11 cellular contexts compared by ENCODE assay signal in the genomic region with DNA sequence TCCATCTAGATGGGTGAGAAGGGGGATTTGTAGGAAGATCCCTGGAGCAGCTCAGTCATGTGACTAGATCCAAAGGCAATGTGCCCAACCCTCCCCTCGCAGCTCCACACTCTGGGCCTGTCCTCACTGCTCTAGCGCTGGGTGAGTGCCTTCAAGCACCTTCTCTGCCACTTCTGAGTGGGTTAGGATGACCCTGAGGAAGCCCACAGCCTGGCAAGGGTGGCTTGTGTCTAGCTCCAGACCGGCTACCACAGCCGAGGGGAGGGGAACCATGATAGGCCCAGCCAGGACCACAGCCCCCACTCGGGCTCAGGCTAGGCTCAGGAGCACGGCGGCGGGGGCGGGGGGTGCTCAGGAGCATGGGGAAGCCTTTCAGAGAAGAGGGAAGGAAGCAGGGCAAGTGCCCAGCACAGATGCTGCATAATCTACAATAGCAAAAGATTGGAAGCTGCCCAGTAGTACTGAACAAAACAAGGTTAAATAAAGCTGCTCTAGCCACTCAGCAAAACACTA. TPM values are rescaled to one million over a fixed set of nuclear protein-coding genes. Genes with fewer than 3 reads are reported as not detected.
DNase-seq lines count a peak whose midpoint lies in the region; ATAC-seq and TF ChIP-seq lines count a peak whose summit lies in the region.
"Had no signal": no experiment of that assay in that cellular context is flagged by ENCODE, and none has a peak within 500 bp of the region (broad histone marks: within the 10 kb centered on the region; RNA-seq: fewer than 3 reads in every experiment).

No MANE protein-coding gene starts in this region.

- ATAC-seq in right cardiac atrium = peak; percentile 44 to 51

- DNase-seq in ascending aorta (ENCODE audit: low spot score in 2 of 2) (no peak), right cardiac atrium (peak in 2 of 3 donors; percentile 16 to 64), NCI-H2171 (lab: John Stamatoyannopoulos, UW) (no peak), NCI-H526 (lab: John Stamatoyannopoulos, UW) (no peak), epidermal melanocyte (ENCODE audit: insufficient read length, low spot score) (no peak), NCI-H1105 (lab: John Stamatoyannopoulos, UW) (no peak)
- DNase-seq: activated effector memory CD4-positive, alpha-beta T cell treated with anti-CD3 and anti-CD28 coated beads, Interleukin-2, amount 50 U/mL, for 16 hours; Caco-2; effector CD4-positive, alpha-beta T cell had no signal

- POLR2A ChIA-PET in HEK293 (lab: Yijun Ruan, JAX) = no interaction called here

- H3K9me3 ChIP-seq in HEK293 (ENCODE audit: control insufficient read depth, insufficient read depth, low read depth, low read length) = no peaks in the 10 kb centered on the region
- no peaks in the 10 kb centered on the region for H3K9me3 ChIP-seq in ascending aorta
- H3K9me3 ChIP-seq in right cardiac atrium (ENCODE audit: control insufficient read depth, low read length) = no peaks in the 10 kb centered on the region
- H3K9me3 ChIP-seq: Caco-2 had no signal

- no peaks in the 10 kb centered on the region for H3K4me1 ChIP-seq in HEK293 (ENCODE audit: control insufficient read depth, insufficient read depth, low read length)
- peaks cover 0 to 6% of the 10 kb centered on the region in 2 donors for H3K4me1 ChIP-seq in ascending aorta
- H3K4me1 ChIP-seq in right cardiac atrium (ENCODE audit: control insufficient read depth, insufficient read depth, low read length) = peaks cover 2% of the 10 kb centered on the region

- H3K36me3 ChIP-seq in HEK293 (ENCODE audit: control insufficient read depth in 2 of 2, insufficient read depth in 1 of 2, low read length in 2 of 2) (no peaks in the 10 kb centered on the region), ascending aorta (no peaks in the 10 kb centered on the region)

- 18% methylated on average over 9 of the region's 9 CpGs for WGBS in right cardiac atrium

- H3K27me3 ChIP-seq in ascending aorta (no peaks in the 10 kb centered on the region), right cardiac atrium (ENCODE audit: control insufficient read depth, insufficient read depth) (no peaks in the 10 kb centered on the region)

- TF ChIP-seq CTCF in HEK293 (tag by site-specific recombination; IDR thresholded peaks at IDR 0.05) (no peak), ascending aorta (IDR thresholded peaks at IDR 0.05) (no peak)

- H3K27ac ChIP-seq in HEK293 (ENCODE audit: extremely low read depth, low read depth, low read length) (no peak overlapping the region), ascending aorta (peak overlapping the region; percentile 20 to 26), right cardiac atrium (ENCODE audit: low read length) (no peak overlapping the region), skin epidermis (peak overlapping the region in 18 of 21 experiments; percentile 18 to 82 (median 68))

- CTCF ChIA-PET in HEK293 (lab: Yijun Ruan, JAX) = interaction anchor here (0.6 kb wide), 1 partner anchor 16 kb away, joined by 3 read pairs; no protein-coding TSS in a partner anchor

- intact Hi-C loops in ascending aorta (cut with DNase I) = no loop called here
- intact Hi-C loops in right cardiac atrium (cut with DNase I) = no loop called here

- H3K4me3 ChIP-seq in HEK293 (ENCODE audit: low read depth, low read length) (no peak overlapping the region), ascending aorta (no peak overlapping the region), right cardiac atrium (ENCODE audit: low read length) (no peak overlapping the region), skin epidermis (no peak overlapping the region)

TF ChIP-seq in HEK293, 187 proteins besides CTCF, POLR2A, EP300 and RAD21:
- TF ChIP-seq ZBTB20 (tag by site-specific recombination; IDR thresholded peaks at IDR 0.05) = no peak
- peak; percentile 50 for TF ChIP-seq ZNF341 (tag by site-specific recombination; IDR thresholded peaks at IDR 0.05; ENCODE audit: low read depth)
- TF ChIP-seq ZNF529 (tag by site-specific recombination; IDR thresholded peaks at IDR 0.05; ENCODE audit: insufficient replicate concordance) = no peak
TF ChIP-seq in HEK293: peak in this region for 1.

RNA-seq across cellular contexts. Expression of gene SPATA12, which starts 1.7 kb away (rescaled TPM):
- total RNA-seq in ascending aorta (not detected), right cardiac atrium (not detected)
- 0.02 TPM for polyA plus RNA-seq in right cardiac atrium
- total RNA-seq: Caco-2 had no signal

Comparison
In these comparisons a context has a peak if more than half of its experiments do, and no peak if none do; other contexts are left out.
1. H3K27ac ChIP-seq: peak in ascending aorta (2 of 2) and skin epidermis (18 of 21); none in HEK293 (single experiment) and right cardiac atrium (single experiment).
2. DNase-seq: peak in right cardiac atrium (2 of 3); none in ascending aorta (0 of 2), NCI-H2171 (single experiment), NCI-H526 (0 of 2), epidermal melanocyte (single experiment) and NCI-H1105 (single experiment).